Comparison of ENCODE assay signal across 15 cellular contexts in the genomic region with DNA sequence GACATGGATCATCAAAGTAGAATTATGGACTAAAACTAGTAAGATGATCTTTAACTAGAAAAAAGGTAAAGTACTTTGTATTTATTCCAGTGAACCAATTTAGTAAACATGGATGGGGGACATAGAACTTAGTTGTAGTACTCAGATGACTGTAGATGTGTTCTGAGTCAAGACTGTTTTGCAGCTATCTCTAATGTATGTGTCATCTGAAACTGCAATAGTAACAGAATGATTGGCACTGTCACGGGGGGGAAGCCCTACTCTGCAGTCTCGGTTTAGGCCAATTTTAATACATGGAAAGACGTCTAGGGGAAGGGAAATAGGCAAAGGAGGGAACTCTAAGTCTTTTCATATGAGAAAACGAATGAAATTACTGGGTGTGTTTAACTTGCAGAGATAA.
DNase-seq lines count a peak whose midpoint lies in the region; ATAC-seq and TF ChIP-seq lines count a peak whose summit lies in the region.
"Had no signal": no experiment of that assay in that cellular context is flagged by ENCODE, and none has a peak within 500 bp of the region (broad histone marks: within the 10 kb centered on the region; RNA-seq: fewer than 3 reads in every experiment).

No MANE protein-coding gene starts in this region.

- peak; percentile 99 for ATAC-seq in GM18499 (IDR thresholded peaks at IDR 0.05; ENCODE audit: insufficient read depth, unreplicated experiment)
- ATAC-seq in GM19395 (IDR thresholded peaks at IDR 0.05; ENCODE audit: unreplicated experiment) = peak; percentile 99
- ATAC-seq in HG02852 (IDR thresholded peaks at IDR 0.05; ENCODE audit: unreplicated experiment) = peak; percentile 100
- peak; percentile 100 for ATAC-seq in HG03565 (IDR thresholded peaks at IDR 0.05; ENCODE audit: unreplicated experiment)
- ATAC-seq in right lobe of liver = no peak
- ATAC-seq: T-cell had no signal

- no peak overlapping the region for H3K4me3 ChIP-seq in right lobe of liver
- H3K4me3 ChIP-seq: left lung had no signal

- DNase-seq in HCEC 1CT (no peak), COLO829 (ENCODE audit: low spot score) (no peak), right lobe of liver (no peak), NOMO-1 treated with DMSO at 0.1 percent for 48 hours (lab: John Stamatoyannopoulos, UW; ENCODE audit: unreplicated experiment) (no peak)
- DNase-seq: activated CD8-positive, alpha-beta memory T cell treated with anti-CD3 and anti-CD28 coated beads, Interleukin-2, amount 50 U/mL, for 4 hours; CD4-positive, alpha-beta T cell; left lung; NCI-H524; T-cell had no signal

- intact Hi-C loops in right lobe of liver (cut with DNase I) = no loop called here

- H3K27me3 ChIP-seq in right lobe of liver = no peaks in the 10 kb centered on the region
- H3K27me3 ChIP-seq: left lung had no signal

- no peaks in the 10 kb centered on the region for H3K9me3 ChIP-seq in right lobe of liver
- H3K9me3 ChIP-seq: left lung had no signal

- no peaks in the 10 kb centered on the region for H3K4me1 ChIP-seq in right lobe of liver
- H3K4me1 ChIP-seq: left lung, parathyroid adenoma had no signal

- TF ChIP-seq CTCF in right lobe of liver (IDR thresholded peaks at IDR 0.05) = no peak

- no peaks in the 10 kb centered on the region for H3K36me3 ChIP-seq in right lobe of liver
- H3K36me3 ChIP-seq: left lung had no signal

- no peak for TF ChIP-seq POLR2A in right lobe of liver (IDR thresholded peaks at IDR 0.05)

- no peak overlapping the region for H3K27ac ChIP-seq in right lobe of liver
- H3K27ac ChIP-seq: KMS-11, left lung, parathyroid adenoma had no signal

- WGBS in right lobe of liver (ENCODE audit: insufficient coverage, low coverage, low lambda C conversion rate, missing lambda C conversion rate) = 36% methylated on average over 4 of the region's 4 CpGs

Comparison
In these comparisons a context has a peak if more than half of its experiments do, and no peak if none do; other contexts are left out.
1. ATAC-seq: peak in GM18499 (single experiment), GM19395 (single experiment), HG02852 (single experiment) and HG03565 (single experiment); none in right lobe of liver (0 of 4).